Comparison of ENCODE assay signal across 8 cellular contexts in genomic region chr6:151451950-151452749, GRCh38. TPM values are rescaled to one million over a fixed set of nuclear protein-coding genes. Genes with fewer than 3 reads are reported as not detected.
A peak's percentile ranks its signal among the peaks of the same experiment; 100 is the strongest.
DNase-seq lines count a peak whose midpoint lies in the region; ATAC-seq and TF ChIP-seq lines count a peak whose summit lies in the region.

Gene RMND1, minus strand, starts transcription at chr6:151452126. Its CDS starts 6,315 bp downstream, at chr6:151445811.

- H3K23me2 ChIP-seq in H9 (ENCODE audit: insufficient read length, low read depth, low read length, poor library complexity, severe bottlenecking): peaks cover 11% of the 10 kb centered on the region

- H3K27ac Mint-ChIP-seq in H9: peak within 1 kb of the TSS; percentile 97 to 99 (median 99)
- peak within 1 kb of the TSS; percentile 79 to 85 for H3K27ac Mint-ChIP-seq in natural killer cell treated with Interleukin-12 subunit alpha and Interleukin-12 subunit beta and Interleukin-15 and Interleukin-18, amount 100 ng/mL, for 72 hours

- H3T11ph ChIP-seq in H9 (ENCODE audit: low read length): no peak within 1 kb of the TSS

- no peaks in the 10 kb centered on the region for H3K9me3 ChIP-seq in H9 (ENCODE audit: control insufficient read depth, low read depth, low read length)
- H3K9me3 ChIP-seq in MG63: no peaks in the 10 kb centered on the region

- peak within 1 kb of the TSS; percentile 85 for H3K4me2 ChIP-seq in H9 (ENCODE audit: insufficient read depth, insufficient read length, low read length)

- H2BK5ac ChIP-seq in H9 (ENCODE audit: insufficient read length, low read length): no peak within 1 kb of the TSS

- no peak within 1 kb of the TSS for H2BK20ac ChIP-seq in H9 (ENCODE audit: low read depth, low read length, poor library complexity, severe bottlenecking)

- H2AK5ac ChIP-seq in H9 (ENCODE audit: insufficient read length, low read length): no peak within 1 kb of the TSS

- WGBS in H9 (ENCODE audit: extremely low coverage, insufficient read length, low lambda C conversion rate): no CpG with 5 or more reads among the region's 74 CpGs

- H3K9me3 Mint-ChIP-seq in H9: peaks cover 1 to 4% of the 10 kb centered on the region in 2 experiments; a peak in 3 of 5 replicates
- H3K9me3 Mint-ChIP-seq in natural killer cell treated with Interleukin-12 subunit alpha and Interleukin-12 subunit beta and Interleukin-15 and Interleukin-18, amount 100 ng/mL, for 72 hours: no peaks in the 10 kb centered on the region

- H3K4me1 ChIP-seq in H9 (ENCODE audit: insufficient read depth, low read length): no peaks in the 10 kb centered on the region

- H4K5ac ChIP-seq in H9 (ENCODE audit: insufficient read length, low read depth, low read length): no peak within 1 kb of the TSS

- H3K14ac ChIP-seq in H9 (ENCODE audit: insufficient read depth, low read length): peak within 1 kb of the TSS; percentile 89

- H3K27me3 ChIP-seq in H9 (ENCODE audit: insufficient read depth, low read length) (no peaks in the 10 kb centered on the region), MG63 (no peaks in the 10 kb centered on the region)

- peaks cover 1% of the 10 kb centered on the region; the same call in 1 of the 2 replicates for H3K27me3 Mint-ChIP-seq in H9 (ENCODE audit: low read depth)
- H3K27me3 Mint-ChIP-seq in natural killer cell treated with Interleukin-12 subunit alpha and Interleukin-12 subunit beta and Interleukin-15 and Interleukin-18, amount 100 ng/mL, for 72 hours: no peaks in the 10 kb centered on the region

- no peak within 1 kb of the TSS for H4K91ac ChIP-seq in H9 (ENCODE audit: insufficient read length, low read depth, low read length)

- peak; percentile 99 for ATAC-seq in natural killer cell treated with Interleukin-12 subunit alpha and Interleukin-12 subunit beta and Interleukin-15 and Interleukin-18, amount 100 ng/mL, for 72 hours
- peak; percentile 100 for ATAC-seq in stimulated activated naive CD8-positive, alpha-beta T cell treated with anti-CD3 and anti-CD28 coated beads, Interleukin-15, Interleukin-2, amounts not matched to agents 100 U/mL and 50 U/mL, for 24 hours

- DNase-seq in ELR (ENCODE audit: low read depth): peak; percentile 100
- DNase-seq in H9: peak; percentile 100
- peak; percentile 100 for DNase-seq in MG63
- peak; percentile 99 for DNase-seq in SHP77 treated with DMSO at 0.1 percent for 48 hours (lab: John Stamatoyannopoulos, UW)
- DNase-seq in activated effector memory CD4-positive, alpha-beta T cell treated with anti-CD3 and anti-CD28 coated beads, Interleukin-2, amount 50 U/mL, for 16 hours: peak; percentile 100
- peak; percentile 100 for DNase-seq in fibroblast of pulmonary artery (ENCODE audit: low read depth)
- peak; percentile 100 for DNase-seq in natural killer cell treated with Interleukin-12 subunit alpha and Interleukin-12 subunit beta and Interleukin-15 and Interleukin-18, amount 100 ng/mL, for 72 hours (ENCODE audit: low spot score)
- peak; percentile 98 for DNase-seq in stimulated activated naive CD8-positive, alpha-beta T cell treated with anti-CD3 and anti-CD28 coated beads, Interleukin-15, Interleukin-2, amounts not matched to agents 100 U/mL and 50 U/mL, for 24 hours

- H3K56ac ChIP-seq in H9 (ENCODE audit: insufficient read length, low read depth, low read length): no peak within 1 kb of the TSS

- H4K8ac ChIP-seq in H9 (replicated peaks; ENCODE audit: insufficient read length, low read depth, low read length): no peak within 1 kb of the TSS

- H3K36me3 ChIP-seq in MG63: no peaks in the 10 kb centered on the region; the same call in none of the 2 replicates

- H3K79me1 ChIP-seq in H9 (ENCODE audit: insufficient read depth, low read depth, low read length, poor library complexity, severe bottlenecking): no peaks in the 10 kb centered on the region

- no peak within 1 kb of the TSS for H3K4ac ChIP-seq in H9 (ENCODE audit: low read depth, low read length)

- peaks cover 3 to 23% (median 17%) of the 10 kb centered on the region in 3 experiments; a peak in 5 of 7 replicates for H3K36me3 Mint-ChIP-seq in H9 (ENCODE audit: insufficient read depth in 1 of 3, low read depth in 3 of 3)
- no peaks in the 10 kb centered on the region for H3K36me3 Mint-ChIP-seq in natural killer cell treated with Interleukin-12 subunit alpha and Interleukin-12 subunit beta and Interleukin-15 and Interleukin-18, amount 100 ng/mL, for 72 hours

- TF ChIP-seq CTCF in H9 (conservative IDR thresholded peaks at IDR 0.05) (no peak), fibroblast of pulmonary artery (IDR thresholded peaks at IDR 0.05; ENCODE audit: low read length, missing control alignments) (no peak)

- peak within 1 kb of the TSS; percentile 97 to 98 for H3K4me3 Mint-ChIP-seq in H9
- H3K4me3 Mint-ChIP-seq in natural killer cell treated with Interleukin-12 subunit alpha and Interleukin-12 subunit beta and Interleukin-15 and Interleukin-18, amount 100 ng/mL, for 72 hours: peak within 1 kb of the TSS; percentile 91

- H2BK12ac ChIP-seq in H9 (ENCODE audit: insufficient read length, low read depth, low read length): no peak within 1 kb of the TSS

- peaks cover 30 to 40% of the 10 kb centered on the region in 2 experiments for H3K4me1 Mint-ChIP-seq in H9
- H3K4me1 Mint-ChIP-seq in natural killer cell treated with Interleukin-12 subunit alpha and Interleukin-12 subunit beta and Interleukin-15 and Interleukin-18, amount 100 ng/mL, for 72 hours (ENCODE audit: low read depth in 2 of 2): peaks cover 18 to 33% of the 10 kb centered on the region in 2 donors

- H3K79me2 ChIP-seq in H9 (ENCODE audit: insufficient read depth, low read length): peaks cover 10% of the 10 kb centered on the region; the same call in 1 of the 2 replicates

- H2BK120ac ChIP-seq in H9 (ENCODE audit: low read depth, low read length, poor library complexity, severe bottlenecking): no peak within 1 kb of the TSS

- H3K9ac ChIP-seq in H9 (ENCODE audit: extremely low read depth, insufficient read length, low read length): peak within 1 kb of the TSS; percentile 97

- H3K4me3 ChIP-seq in MG63 (peak within 1 kb of the TSS; percentile 73), fibroblast of pulmonary artery (replicated peaks; ENCODE audit: low read depth, low read length) (peak within 1 kb of the TSS; percentile 97)

- H2AFZ ChIP-seq in H9 (ENCODE audit: low read length): no peak within 1 kb of the TSS

- H3K18ac ChIP-seq in H9 (ENCODE audit: insufficient read length, low read depth, low read length): peak within 1 kb of the TSS; percentile 78

- no peak within 1 kb of the TSS for H2BK15ac ChIP-seq in H9 (ENCODE audit: low read depth, low read length)

- no peaks in the 10 kb centered on the region for H4K20me1 ChIP-seq in H9 (ENCODE audit: control insufficient read depth, insufficient read depth, insufficient read length)

- H3K23ac ChIP-seq in H9 (ENCODE audit: insufficient read length, low read depth, low read length): no peak within 1 kb of the TSS

- H3K27ac ChIP-seq in H9 (ENCODE audit: insufficient read length, low read depth, low read length): peak within 1 kb of the TSS; percentile 69

RNA-seq across cellular contexts. Expression of gene RMND1, which starts in this region (rescaled TPM):
- total RNA-seq in H9 (2021): 25.2 and 27.0 TPM in 2 replicates
- total RNA-seq in MG63 (2014; rRNA removed; shearing (Covaris generic); ENCODE audit: low replicate concordance): 19.2 and 23.5 TPM in 2 replicates
- total RNA-seq in natural killer cell treated with Interleukin-12 subunit alpha and Interleukin-12 subunit beta and Interleukin-15 and Interleukin-18, amount 100 ng/mL, for 72 hours: 10 to 100 TPM; 19.2 to 27.3 TPM

Comparison
In these comparisons a context has a peak if more than half of its experiments do, and no peak if none do; other contexts are left out.
1. Peak in every context shown above with its lines: DNase-seq, ATAC-seq, H3K4me3 ChIP-seq and H3K27ac ChIP-seq.